In genomic region chr3:139532996-139533395, GRCh38 we compare ENCODE assay signal across 17 cellular contexts. TPM values are rescaled to one million over a fixed set of nuclear protein-coding genes. Genes with fewer than 3 reads are reported as not detected.
DNase-seq lines count a peak whose midpoint lies in the region; ATAC-seq and TF ChIP-seq lines count a peak whose summit lies in the region.
"Had no signal": no experiment of that assay in that cellular context is flagged by ENCODE, and none has a peak within 500 bp of the region (broad histone marks: within the 10 kb centered on the region; RNA-seq: fewer than 3 reads in every experiment).

No MANE protein-coding gene starts in this region.

- no peak for TF ChIP-seq EP300 in sigmoid colon (IDR thresholded peaks at IDR 0.05)

- H3K4me1 ChIP-seq in body of pancreas (peaks cover 99% of the 10 kb centered on the region), sigmoid colon (peaks cover 0 to 41% (median 33%) of the 10 kb centered on the region in 4 donors)

- H3K36me3 ChIP-seq in body of pancreas (replicated peaks in 1 of 2; ENCODE audit: insufficient read depth in 1 of 2, low read depth in 2 of 2) (no peaks in the 10 kb centered on the region), sigmoid colon (no peaks in the 10 kb centered on the region)
- H3K36me3 ChIP-seq: MG63 had no signal

- intact Hi-C loops in body of pancreas (cut with DNase I) (no loop called here), sigmoid colon (cut with DNase I) (loop anchor here (10.0 kb wide), 1 partner anchor 142 kb away; the partner anchor contains the start of gene NMNAT3)

- 21 to 22% methylated on average over 7 of the region's 7 CpGs for WGBS in body of pancreas, 2 donors
- 85 to 88% methylated on average over 7 of the region's 7 CpGs for WGBS in sigmoid colon, 2 donors

- H3K4me3 ChIP-seq in body of pancreas (no peak overlapping the region), sigmoid colon (no peak overlapping the region)
- H3K4me3 ChIP-seq: MG63, skin epidermis had no signal

- no peak for TF ChIP-seq POLR2A in body of pancreas (IDR thresholded peaks at IDR 0.05)
- TF ChIP-seq POLR2A in sigmoid colon (IDR thresholded peaks at IDR 0.05): no peak

- no peak for ATAC-seq in body of pancreas

- H3K27ac ChIP-seq in body of pancreas: peak overlapping the region; percentile 36 to 95 (median 90)
- H3K27ac ChIP-seq in sigmoid colon: peak overlapping the region; percentile 10 to 72 (median 64)

- no peak for TF ChIP-seq CTCF in body of pancreas (IDR thresholded peaks at IDR 0.05)
- no peak for TF ChIP-seq CTCF in sigmoid colon (IDR thresholded peaks at IDR 0.05)

- H3K27me3 ChIP-seq in body of pancreas (no peaks in the 10 kb centered on the region), sigmoid colon (no peaks in the 10 kb centered on the region)
- H3K27me3 ChIP-seq: MG63 had no signal

- no peaks in the 10 kb centered on the region for H3K9me3 ChIP-seq in body of pancreas
- H3K9me3 ChIP-seq in sigmoid colon: no peaks in the 10 kb centered on the region

- DNase-seq in NCI-H146 (lab: John Stamatoyannopoulos, UW): peak; percentile 23
- DNase-seq in NCI-H146 treated with DMSO at 0.1 percent for 48 hours (lab: John Stamatoyannopoulos, UW; ENCODE audit: unreplicated experiment): no peak
- peak in 1 of 4 donors; percentile 29 for DNase-seq in body of pancreas
- DNase-seq in inferior parietal cortex (ENCODE audit: extremely low spot score): peak; percentile 59
- DNase-seq in sigmoid colon: no peak
- DNase-seq in T-helper 9 cell: no peak
- no peak for DNase-seq in NCI-H345 (lab: John Stamatoyannopoulos, UW)
- DNase-seq in SKM-1 (lab: John Stamatoyannopoulos, UW; ENCODE audit: unreplicated experiment): no peak
- DNase-seq: activated B cell treated with CpG ODN at 0.5 μM for 24 hours; activated CD8-positive, alpha-beta memory T cell treated with anti-CD3 and anti-CD28 coated beads, Interleukin-2, amount 50 U/mL, for 48 hours; GOT3; MG63; NCI-H526; SIG-M5 had no signal

RNA-seq across cellular contexts. Expression of gene RBP1, which starts 6.5 kb away (rescaled TPM):
- total RNA-seq in body of pancreas (100 to 1,000 TPM; 103 to 202 TPM), sigmoid colon (10 to 100 TPM in 3 of 4 donors, 1 to 10 TPM in 1; 7.5 to 32.7 (median 10.5) TPM)
- 10 to 100 TPM; 15.4 to 17.8 (median 16.8) TPM for polyA plus RNA-seq in sigmoid colon
- total RNA-seq: activated B cell treated with CpG ODN at 0.5 μM for 24 hours had no signal

RNA-seq across cellular contexts. Expression of gene RBP2, which starts 56.7 kb away (rescaled TPM):
- total RNA-seq in body of pancreas (not detected), sigmoid colon (not detected)
- 10 to 100 TPM in 1 of 3 donors, 1 to 10 TPM in 1, under 1 TPM in 1; 0.87 to 57.1 (median 6.0) TPM for polyA plus RNA-seq in sigmoid colon
- total RNA-seq: A172, activated B cell treated with CpG ODN at 0.5 μM for 24 hours, urinary bladder had no signal
- polyA plus RNA-seq: urinary bladder had no signal

Comparison
In these comparisons a context has a peak if more than half of its experiments do, and no peak if none do; other contexts are left out.
1. DNase-seq: peak in NCI-H146 (single experiment) and inferior parietal cortex (single experiment); none in NCI-H146 treated with DMSO at 0.1 percent for 48 hours (single experiment), sigmoid colon (single experiment), T-helper 9 cell (single experiment), NCI-H345 (single experiment) and SKM-1 (single experiment).